1 cellular context compared by ENCODE assay signal in genomic region chr2:55932843-55933242, GRCh38.
TF ChIP-seq lines count a peak whose summit lies in the region.

No MANE protein-coding gene starts in this region.

TF ChIP-seq in GM12878, 131 proteins besides CTCF, POLR2A, EP300 and RAD21 (continued from another document):
- TF ChIP-seq HDGF (IDR thresholded peaks at IDR 0.05): no peak
- TF ChIP-seq SREBF1 (IDR thresholded peaks at IDR 0.05; ENCODE audit: low read length): no peak
- no peak for TF ChIP-seq HCFC1 (IDR thresholded peaks at IDR 0.05; ENCODE audit: low read length)
TF ChIP-seq in GM12878: peak in this region for 0.
